In the genomic region with DNA sequence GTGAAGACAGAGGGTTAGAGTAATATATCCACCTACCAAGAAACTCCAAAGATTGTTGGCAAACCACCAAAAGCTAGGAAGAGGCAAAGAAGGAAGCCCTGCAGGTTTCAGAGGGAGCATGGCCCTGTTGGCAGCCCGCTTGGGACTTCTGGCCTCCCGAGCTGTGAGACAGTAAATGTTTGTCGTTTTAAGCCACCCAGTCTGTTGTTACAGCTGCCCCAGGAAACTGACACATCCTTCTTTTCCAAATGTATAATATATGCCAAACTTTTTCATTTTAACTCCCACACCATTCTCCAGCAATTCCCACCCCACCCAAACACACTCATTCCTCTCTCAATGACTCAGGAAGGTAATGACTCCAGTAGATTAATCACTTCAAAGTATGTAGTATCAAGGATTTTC, we compare ENCODE assay signal across 15 cellular contexts.
A peak's percentile ranks its signal among the peaks of the same experiment; 100 is the strongest.
DNase-seq lines count a peak whose midpoint lies in the region; ATAC-seq, FAIRE-seq and TF ChIP-seq lines count a peak whose summit lies in the region.
"Had no signal": no experiment of that assay in that cellular context is flagged by ENCODE, and none has a peak within 500 bp of the region (broad histone marks: within the 10 kb centered on the region; RNA-seq: fewer than 3 reads in every experiment).

No MANE protein-coding gene starts in this region.

- intact Hi-C loops in HCT116 (cut with micrococcal nuclease) = no loop called here

- peaks cover 3% of the 10 kb centered on the region for H3K9me3 Mint-ChIP-seq in astrocyte (ENCODE audit: unreplicated experiment)
- H3K9me3 Mint-ChIP-seq: activated naive CD4-positive, alpha-beta T cell treated with anti-CD3 and anti-CD28 coated beads for 36 hours had no signal

- RAD21 ChIA-PET in HCT116 (lab: Charles Lee; ENCODE audit: low non-redundant PET in 1 of 2, low total read pairs in 2 of 2, uncharacterized antibody in 2 of 2, unreplicated experiment in 2 of 2) = no interaction called here

- no peaks in the 10 kb centered on the region for H3K36me3 ChIP-seq in HCT116 (ENCODE audit: control insufficient read depth in 1 of 2, insufficient read depth in 2 of 2, low read length in 2 of 2)
- H3K36me3 ChIP-seq in astrocyte (ENCODE audit: insufficient read depth, low read length) = no peaks in the 10 kb centered on the region
- no peaks in the 10 kb centered on the region for H3K36me3 ChIP-seq in keratinocyte (ENCODE audit: control insufficient read depth in 2 of 2, extremely low read depth in 1 of 2, insufficient read depth in 2 of 2, low read length in 2 of 2)
- H3K36me3 ChIP-seq: BE2C, spleen had no signal

- CTCF ChIA-PET in HCT116 (lab: Charles Lee) = no interaction called here

- no peaks in the 10 kb centered on the region for H3K27me3 ChIP-seq in HCT116 (ENCODE audit: insufficient read depth, low read length)
- no peaks in the 10 kb centered on the region for H3K27me3 ChIP-seq in astrocyte (ENCODE audit: insufficient read depth, low read length)
- H3K27me3 ChIP-seq in keratinocyte (ENCODE audit: control insufficient read depth, extremely low read depth, insufficient read depth, low read length) = no peaks in the 10 kb centered on the region
- H3K27me3 ChIP-seq: spleen had no signal

- H3K4me3 ChIP-seq in HCT116 (replicated peaks in 1 of 2; ENCODE audit: low read depth in 1 of 2, low read length in 2 of 2) = peak overlapping the region in 1 of 2 experiments; percentile 24; a peak in 1 of 4 replicates
- no peak overlapping the region for H3K4me3 ChIP-seq in astrocyte (ENCODE audit: insufficient read depth, low read depth, low read length)
- H3K4me3 ChIP-seq in keratinocyte (ENCODE audit: control insufficient read depth in 2 of 3, extremely low read depth in 1 of 3, insufficient read depth in 2 of 3, low read depth in 1 of 3, low read length in 3 of 3) = no peak overlapping the region
- H3K4me3 ChIP-seq: SK-N-MC, spleen had no signal

- H3K4me1 Mint-ChIP-seq in astrocyte (ENCODE audit: low read depth, unreplicated experiment) = peaks cover 15% of the 10 kb centered on the region

- no peaks in the 10 kb centered on the region for H3K9me1 ChIP-seq in keratinocyte (ENCODE audit: control insufficient read depth, extremely low read depth, insufficient read depth, low read length)

- no peaks in the 10 kb centered on the region for H3K9me2 ChIP-seq in HCT116 (ENCODE audit: insufficient read depth)

- H3K79me2 ChIP-seq in HCT116 (ENCODE audit: insufficient read depth, low read length) = no peaks in the 10 kb centered on the region
- H3K79me2 ChIP-seq in astrocyte (ENCODE audit: insufficient read depth, low read length) = no peaks in the 10 kb centered on the region
- H3K79me2 ChIP-seq in keratinocyte (ENCODE audit: control insufficient read depth, insufficient read depth, low read length) = no peaks in the 10 kb centered on the region

- no peaks in the 10 kb centered on the region for H3K9me3 ChIP-seq in HCT116 (ENCODE audit: control insufficient read depth in 1 of 2, insufficient read depth in 1 of 2, low read depth in 1 of 2, low read length in 2 of 2)
- no peaks in the 10 kb centered on the region for H3K9me3 ChIP-seq in astrocyte (ENCODE audit: insufficient read depth, low read depth, low read length)
- no peaks in the 10 kb centered on the region for H3K9me3 ChIP-seq in keratinocyte (ENCODE audit: control insufficient read depth, low read depth, low read length)
- H3K9me3 ChIP-seq: BE2C had no signal

- no peak for TF ChIP-seq POLR2A in HCT116 (IDR thresholded peaks at IDR 0.05; ENCODE audit: borderline replicate concordance, extremely low read depth, insufficient read depth, insufficient read length)

- no peak for TF ChIP-seq RAD21 in HCT116 (IDR thresholded peaks at IDR 0.05; ENCODE audit: low read depth)

- DNase-seq in A172 (ENCODE audit: low spot score) (peak; percentile 86), HCT116 (ENCODE audit: low read depth, low spot score) (peak; percentile 16), astrocyte (ENCODE audit: low read depth) (peak; percentile 94), keratinocyte (ENCODE audit: low read depth, low spot score) (peak; percentile 73), T-helper 2 cell (no peak), NK-92 (lab: John Stamatoyannopoulos, UW; ENCODE audit: unreplicated experiment) (no peak)
- DNase-seq: activated CD4-positive, alpha-beta T cell treated with anti-CD3 and anti-CD28 coated beads, Interleukin-2, amount 50 U/mL, for 1 hour; activated naive CD4-positive, alpha-beta T cell treated with anti-CD3 and anti-CD28 coated beads for 36 hours; BE2C; effector CD8-positive, alpha-beta T cell; NCI-H446 treated with DMSO at 0.1 percent for 48 hours; spleen had no signal

- no peaks in the 10 kb centered on the region for H3K27me3 Mint-ChIP-seq in astrocyte (ENCODE audit: low read depth, unreplicated experiment)

- POLR2A ChIA-PET in HCT116 (lab: Charles Lee) = no interaction called here

- H2AFZ ChIP-seq in HCT116 (ENCODE audit: low read depth, low read length, poor library complexity, severe bottlenecking) (peak overlapping the region; percentile 7), astrocyte (ENCODE audit: low read depth, low read length) (no peak overlapping the region), keratinocyte (ENCODE audit: control insufficient read depth, low read length) (no peak overlapping the region)

- no peaks in the 10 kb centered on the region for H3K36me3 Mint-ChIP-seq in astrocyte (ENCODE audit: low read depth, unreplicated experiment)

- peak; percentile 67 for FAIRE-seq in astrocyte (lab: Jason Lieb, UNC)
- FAIRE-seq in keratinocyte (lab: Jason Lieb, UNC) = peak; percentile 86

- peak overlapping the region; percentile 25 for H3K9ac ChIP-seq in HCT116 (ENCODE audit: low read length)
- peak overlapping the region; percentile 64 for H3K9ac ChIP-seq in astrocyte (ENCODE audit: low read length)
- H3K9ac ChIP-seq in keratinocyte (ENCODE audit: control insufficient read depth, extremely low read depth, insufficient read depth, low read length) = peak overlapping the region; percentile 28

- no peak for TF ChIP-seq CTCF in HCT116 (IDR thresholded peaks at IDR 0.05 in 2 of 3, conservative IDR thresholded peaks at IDR 0.05 in 1 of 3; ENCODE audit: borderline replicate concordance in 1 of 3, insufficient read depth in 1 of 3, low read depth in 2 of 3, low read length in 2 of 3)
- TF ChIP-seq CTCF in astrocyte (IDR thresholded peaks at IDR 0.05; ENCODE audit: insufficient read depth, low read depth, low read length) = no peak
- no peak for TF ChIP-seq CTCF in keratinocyte (optimal IDR thresholded peaks at IDR 0.05 in 1 of 3, IDR thresholded peaks at IDR 0.05 in 1 of 3, conservative IDR thresholded peaks at IDR 0.05 in 1 of 3; ENCODE audit: extremely low read depth in 1 of 3, insufficient read depth in 2 of 3, low read length in 3 of 3)

- H3K4me1 ChIP-seq in HCT116 (ENCODE audit: control insufficient read depth in 1 of 2, insufficient read depth in 2 of 2, low read length in 2 of 2) (peaks cover 11 to 21% of the 10 kb centered on the region in 2 experiments), astrocyte (ENCODE audit: insufficient read depth, low read length) (peaks cover 14% of the 10 kb centered on the region), keratinocyte (ENCODE audit: control insufficient read depth, extremely low read depth, insufficient read depth, low read length) (peaks cover 14% of the 10 kb centered on the region)
- H3K4me1 ChIP-seq: BE2C, spleen had no signal

- H4K20me1 ChIP-seq in HCT116 (ENCODE audit: insufficient read depth) = no peaks in the 10 kb centered on the region
- no peaks in the 10 kb centered on the region for H4K20me1 ChIP-seq in astrocyte (ENCODE audit: insufficient read depth, low read length)
- no peaks in the 10 kb centered on the region for H4K20me1 ChIP-seq in keratinocyte (ENCODE audit: control insufficient read depth, extremely low read depth, insufficient read depth, low read length)

- peak overlapping the region; percentile 51 for H3K27ac Mint-ChIP-seq in astrocyte (ENCODE audit: unreplicated experiment)
- H3K27ac Mint-ChIP-seq: activated naive CD4-positive, alpha-beta T cell treated with anti-CD3 and anti-CD28 coated beads for 36 hours had no signal

- H3K27ac ChIP-seq in HCT116 (ENCODE audit: low read depth, low read length) (peak overlapping the region; percentile 6; the same call in 1 of the 2 replicates), astrocyte (ENCODE audit: low read depth, low read length) (peak overlapping the region; percentile 90), keratinocyte (ENCODE audit: control insufficient read depth, insufficient read depth, low read length) (peak overlapping the region; percentile 57)
- H3K27ac ChIP-seq: SK-N-MC, spleen had no signal

- ATAC-seq in HCT116 (peak; percentile 80), HG02840 (IDR thresholded peaks at IDR 0.05; ENCODE audit: low FRiP score, unreplicated experiment) (no peak), HG03432 (IDR thresholded peaks at IDR 0.05; ENCODE audit: unreplicated experiment) (no peak)

- BruUV-seq in HCT116 (replicated peaks; lab: Mats Ljungman, UMichigan) = no TSS peak

- H3K4me2 ChIP-seq in HCT116 (ENCODE audit: low read length) = peak overlapping the region; percentile 58
- peak overlapping the region; percentile 70 for H3K4me2 ChIP-seq in astrocyte (ENCODE audit: low read length)
- H3K4me2 ChIP-seq in keratinocyte (ENCODE audit: control insufficient read depth, extremely low read depth, insufficient read depth, low read depth, low read length) = peak overlapping the region; percentile 33

- dilution Hi-C loops in keratinocyte (cut with MboI; ENCODE audit: extremely low pct_ligation_motif_present, low sequenced_read_pairs) = no loop called here

- no peak overlapping the region for H3K4me3 Mint-ChIP-seq in astrocyte (ENCODE audit: unreplicated experiment)
- H3K4me3 Mint-ChIP-seq: activated naive CD4-positive, alpha-beta T cell treated with anti-CD3 and anti-CD28 coated beads for 36 hours had no signal

TF ChIP-seq in HCT116, 20 proteins besides CTCF, POLR2A, EP300 and RAD21 (continues in another document):
- TF ChIP-seq JUND (IDR thresholded peaks at IDR 0.05) = peak; percentile 25; the same call in 1 of the 2 replicates
- no peak for TF ChIP-seq TCF7L2 (IDR thresholded peaks at IDR 0.05; ENCODE audit: borderline replicate concordance, extremely low read depth, insufficient read depth, insufficient read length)
- TF ChIP-seq FOSL1 (IDR thresholded peaks at IDR 0.05; ENCODE audit: low read depth) = peak; percentile 58
- TF ChIP-seq EZH2phosphoT487 (IDR thresholded peaks at IDR 0.05; ENCODE audit: borderline replicate concordance) = no peak
- TF ChIP-seq ELF1 (IDR thresholded peaks at IDR 0.05; ENCODE audit: borderline replicate concordance, low read depth) = no peak
- TF ChIP-seq CBX3 (IDR thresholded peaks at IDR 0.05; ENCODE audit: low read depth) = 0 out of 2 replicates have a peak, but pooled peaks have one; percentile 33
- TF ChIP-seq, protein P1, sequence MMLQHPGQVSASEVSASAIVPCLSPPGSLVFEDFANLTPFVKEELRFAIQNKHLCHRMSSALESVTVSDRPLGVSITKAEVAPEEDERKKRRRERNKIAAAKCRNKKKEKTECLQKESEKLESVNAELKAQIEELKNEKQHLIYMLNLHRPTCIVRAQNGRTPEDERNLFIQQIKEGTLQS (IDR thresholded peaks at IDR 0.05) = no peak
- no peak for TF ChIP-seq EZH2 (IDR thresholded peaks at IDR 0.05)
- TF ChIP-seq SIN3A (IDR thresholded peaks at IDR 0.05; ENCODE audit: low read depth) = no peak
- TF ChIP-seq EGR1 (IDR thresholded peaks at IDR 0.05; ENCODE audit: low read depth) = peak; percentile 51; the same call in 1 of the 2 replicates

Comparison
In these comparisons a context has a peak if more than half of its experiments do, and no peak if none do; other contexts are left out.
1. DNase-seq: peak in A172 (single experiment), HCT116 (single experiment), astrocyte (single experiment) and keratinocyte (single experiment); none in T-helper 2 cell (0 of 5) and NK-92 (single experiment).
2. H3K27ac ChIP-seq: peak in every context shown above with its lines; median percentile 90 in astrocyte; 57 in keratinocyte; 6 in HCT116.
3. Peak in every context shown above with its lines, with median percentiles within 50 percentile points of each other: H3K4me2 ChIP-seq and H3K9ac ChIP-seq.